ENCODE assay signal across 17 cellular contexts in the genomic region with DNA sequence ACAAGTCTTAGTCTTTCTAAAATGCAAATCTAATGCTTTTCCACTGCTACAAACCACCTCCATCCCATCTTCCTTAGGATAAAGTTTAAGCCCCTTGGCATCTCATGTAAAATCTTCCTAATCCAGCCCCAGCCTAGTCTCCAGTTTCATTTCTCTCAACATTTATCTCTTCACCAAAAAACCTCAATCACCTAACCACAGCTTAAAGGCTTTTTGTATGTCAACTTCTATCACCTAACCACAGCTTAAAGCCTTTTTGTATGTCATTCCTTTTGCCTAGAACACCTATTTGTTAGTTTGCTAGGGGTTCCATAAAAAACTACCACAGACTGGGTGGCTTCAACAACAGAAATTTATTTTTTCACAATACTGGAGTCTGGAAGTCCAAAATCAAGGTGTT. TPM values are rescaled to one million over a fixed set of nuclear protein-coding genes. Genes with fewer than 3 reads are reported as not detected.
A peak's percentile ranks its signal among the peaks of the same experiment; 100 is the strongest.
DNase-seq lines count a peak whose midpoint lies in the region; ATAC-seq and TF ChIP-seq lines count a peak whose summit lies in the region.
"Had no signal": no experiment of that assay in that cellular context is flagged by ENCODE, and none has a peak within 500 bp of the region (broad histone marks: within the 10 kb centered on the region; RNA-seq: fewer than 3 reads in every experiment).

No MANE protein-coding gene starts in this region.

- no peak overlapping the region for H3K27ac ChIP-seq in SK-N-SH (ENCODE audit: low read depth in 2 of 2, low read length in 1 of 2)
- no peak overlapping the region for H3K27ac ChIP-seq in mesenchymal stem cell (ENCODE audit: low read length, poor library complexity, severe bottlenecking)
- H3K27ac ChIP-seq: suprapubic skin had no signal

- H3K36me3 ChIP-seq in SK-N-SH (replicated peaks in 1 of 2; ENCODE audit: control insufficient read depth in 1 of 2, insufficient read depth in 2 of 2, low read length in 1 of 2) (peaks cover 0 to 5% of the 10 kb centered on the region in 2 experiments), mesenchymal stem cell (ENCODE audit: control insufficient read depth in 1 of 2, insufficient read depth in 2 of 2, low read depth in 1 of 2, low read length in 2 of 2) (peaks cover 0 to 26% of the 10 kb centered on the region in 2 experiments)
- H3K36me3 ChIP-seq: HAP-1, suprapubic skin had no signal

- H4K20me1 ChIP-seq in SK-N-SH (ENCODE audit: insufficient read depth): no peaks in the 10 kb centered on the region

- no peak overlapping the region for H3K18ac ChIP-seq in mesenchymal stem cell (ENCODE audit: low read depth in 1 of 2, low read length in 2 of 2)

- no peak overlapping the region for H2AFZ ChIP-seq in SK-N-SH (ENCODE audit: low read depth)
- H2AFZ ChIP-seq in mesenchymal stem cell (ENCODE audit: low read depth, low read length): no peak overlapping the region

- H3K23ac ChIP-seq in mesenchymal stem cell (ENCODE audit: low read length in 2 of 2): no peak overlapping the region

- H3K79me2 ChIP-seq in SK-N-SH (ENCODE audit: insufficient read depth): peaks cover 78% of the 10 kb centered on the region

- H2BK5ac ChIP-seq in mesenchymal stem cell (ENCODE audit: low read depth, low read length, poor library complexity, severe bottlenecking): no peak overlapping the region

- no peak for TF ChIP-seq RAD21 in SK-N-SH (IDR thresholded peaks at IDR 0.05; ENCODE audit: low read length)

- H3K27ac Mint-ChIP-seq in stimulated activated naive CD8-positive, alpha-beta T cell treated with anti-CD3 and anti-CD28 coated beads, Interleukin-15, Interleukin-2, amounts not matched to agents 100 ng/mL and 50 ng/mL, for 24 hours: peak overlapping the region; percentile 54
- peak overlapping the region; percentile 86 for H3K27ac Mint-ChIP-seq in T-helper 17 cell
- H3K27ac Mint-ChIP-seq in central memory CD8-positive, alpha-beta T cell (ENCODE audit: low read depth): peak overlapping the region; percentile 1
- H3K27ac Mint-ChIP-seq: endodermal cell, nephron had no signal

- no peak overlapping the region for H3K4ac ChIP-seq in mesenchymal stem cell (ENCODE audit: low read depth in 1 of 2, low read length in 2 of 2)

- no peaks in the 10 kb centered on the region for H3K9me2 ChIP-seq in SK-N-SH

- peaks cover 31% of the 10 kb centered on the region for H3K79me1 ChIP-seq in mesenchymal stem cell (replicated peaks; ENCODE audit: low read length, poor library complexity, severe bottlenecking)

- peaks cover 15% of the 10 kb centered on the region for H3K36me3 Mint-ChIP-seq in stimulated activated naive CD8-positive, alpha-beta T cell treated with anti-CD3 and anti-CD28 coated beads, Interleukin-15, Interleukin-2, amounts not matched to agents 100 ng/mL and 50 ng/mL, for 24 hours (ENCODE audit: low read depth)
- peaks cover 7% of the 10 kb centered on the region for H3K36me3 Mint-ChIP-seq in T-helper 17 cell (ENCODE audit: low read depth)
- peaks cover 16% of the 10 kb centered on the region for H3K36me3 Mint-ChIP-seq in central memory CD8-positive, alpha-beta T cell (ENCODE audit: insufficient read depth)

- no peak overlapping the region for H4K91ac ChIP-seq in mesenchymal stem cell (ENCODE audit: low read length)

- no peaks in the 10 kb centered on the region for H3K9me3 Mint-ChIP-seq in stimulated activated naive CD8-positive, alpha-beta T cell treated with anti-CD3 and anti-CD28 coated beads, Interleukin-15, Interleukin-2, amounts not matched to agents 100 ng/mL and 50 ng/mL, for 24 hours
- H3K9me3 Mint-ChIP-seq in central memory CD8-positive, alpha-beta T cell: no peaks in the 10 kb centered on the region
- H3K9me3 Mint-ChIP-seq: endodermal cell, nephron had no signal

- no peak overlapping the region for H3K14ac ChIP-seq in mesenchymal stem cell (ENCODE audit: low read length in 2 of 2)

- H3K9ac ChIP-seq in SK-N-SH (no peak overlapping the region), mesenchymal stem cell (ENCODE audit: low read length) (no peak overlapping the region)

- H3K4me3 ChIP-seq in SK-N-SH (ENCODE audit: low read depth in 2 of 2, low read length in 1 of 2) (no peak overlapping the region), mesenchymal stem cell (ENCODE audit: insufficient read depth in 1 of 2, low read depth in 1 of 2, low read length in 2 of 2) (no peak overlapping the region)
- H3K4me3 ChIP-seq: HAP-1, suprapubic skin had no signal

- TF ChIP-seq EP300 in SK-N-SH (IDR thresholded peaks at IDR 0.05; ENCODE audit: borderline replicate concordance in 1 of 2, low read depth in 1 of 2, low read length in 1 of 2): no peak

- TF ChIP-seq CTCF in SK-N-SH (IDR thresholded peaks at IDR 0.05): no peak

- no peak for ATAC-seq in stimulated activated naive CD8-positive, alpha-beta T cell treated with anti-CD3 and anti-CD28 coated beads, Interleukin-15, Interleukin-2, amounts not matched to agents 100 U/mL and 50 U/mL, for 24 hours
- ATAC-seq in T-helper 17 cell: no peak
- no peak for ATAC-seq in central memory CD8-positive, alpha-beta T cell (replicated peaks; ENCODE audit: extremely low read depth, poor library complexity, severe bottlenecking)
- ATAC-seq in GM19395 (IDR thresholded peaks at IDR 0.05; ENCODE audit: unreplicated experiment): no peak
- ATAC-seq in HG03520 (IDR thresholded peaks at IDR 0.05; ENCODE audit: unreplicated experiment): no peak
- ATAC-seq: left lobe of liver had no signal

- peaks cover 4% of the 10 kb centered on the region for H3F3A ChIP-seq in SK-N-SH (replicated peaks; ENCODE audit: insufficient read depth)

- POLR2A ChIA-PET in SK-N-SH (lab: Yijun Ruan, JAX): interaction anchor here (0.6 kb wide), 1 partner anchor 19 kb away, joined by 3 read pairs; no protein-coding TSS in a partner anchor

- CTCF ChIA-PET in SK-N-SH (lab: Yijun Ruan, JAX): interaction anchor here (0.6 to 1.3 kb wide), 3 partner anchors 9 to 210 kb away, joined by 3 read pairs; no protein-coding TSS in a partner anchor

- H2BK120ac ChIP-seq in mesenchymal stem cell (ENCODE audit: low read depth, low read length): no peak overlapping the region

- H3K4me1 ChIP-seq in SK-N-SH (ENCODE audit: control insufficient read depth in 1 of 2, insufficient read depth in 2 of 2, low read depth in 1 of 2, low read length in 1 of 2) (peaks cover 3 to 6% of the 10 kb centered on the region in 2 experiments; a peak in 3 of 4 replicates), mesenchymal stem cell (ENCODE audit: control insufficient read depth, insufficient read depth, low read depth, low read length) (peaks cover 1% of the 10 kb centered on the region)

- H2AK5ac ChIP-seq in mesenchymal stem cell (ENCODE audit: low read length, severe bottlenecking): no peak overlapping the region

- peak overlapping the region; percentile 60 for H3K4me3 Mint-ChIP-seq in stimulated activated naive CD8-positive, alpha-beta T cell treated with anti-CD3 and anti-CD28 coated beads, Interleukin-15, Interleukin-2, amounts not matched to agents 100 ng/mL and 50 ng/mL, for 24 hours
- peak overlapping the region; percentile 87 for H3K4me3 Mint-ChIP-seq in T-helper 17 cell
- H3K4me3 Mint-ChIP-seq in central memory CD8-positive, alpha-beta T cell: peak overlapping the region; percentile 6
- H3K4me3 Mint-ChIP-seq: endodermal cell, nephron had no signal

- no peaks in the 10 kb centered on the region for H3K27me3 ChIP-seq in SK-N-SH (ENCODE audit: insufficient read depth)
- no peaks in the 10 kb centered on the region for H3K27me3 ChIP-seq in mesenchymal stem cell (ENCODE audit: control insufficient read depth in 1 of 2, insufficient read depth in 1 of 2, low read length in 2 of 2)
- H3K27me3 ChIP-seq: suprapubic skin had no signal

- no peak overlapping the region for H2BK12ac ChIP-seq in mesenchymal stem cell (ENCODE audit: low read length in 2 of 2)

- no peak overlapping the region for H2BK15ac ChIP-seq in mesenchymal stem cell (ENCODE audit: low read depth, poor library complexity, severe bottlenecking)

- no peak overlapping the region for H4K8ac ChIP-seq in mesenchymal stem cell (ENCODE audit: low read length)

- peaks cover 53% of the 10 kb centered on the region for H3K4me1 Mint-ChIP-seq in stimulated activated naive CD8-positive, alpha-beta T cell treated with anti-CD3 and anti-CD28 coated beads, Interleukin-15, Interleukin-2, amounts not matched to agents 100 ng/mL and 50 ng/mL, for 24 hours (ENCODE audit: low read depth)
- peaks cover 40% of the 10 kb centered on the region for H3K4me1 Mint-ChIP-seq in T-helper 17 cell
- H3K4me1 Mint-ChIP-seq in central memory CD8-positive, alpha-beta T cell: peaks cover 34% of the 10 kb centered on the region

- DNase-seq in stimulated activated naive CD8-positive, alpha-beta T cell treated with anti-CD3 and anti-CD28 coated beads, Interleukin-15, Interleukin-2, amounts not matched to agents 100 U/mL and 50 U/mL, for 24 hours: no peak
- no peak for DNase-seq in T-helper 17 cell
- DNase-seq in central memory CD8-positive, alpha-beta T cell (ENCODE audit: low spot score in 2 of 2): no peak
- no peak for DNase-seq in SK-N-SH
- DNase-seq in mesenchymal stem cell: no peak
- DNase-seq: activated CD4-positive, alpha-beta T cell treated with anti-CD3 and anti-CD28 coated beads, Interleukin-2, amount 50 U/mL, for 4 hours; activated naive CD4-positive, alpha-beta T cell treated with anti-CD3 and anti-CD28 coated beads, Interleukin-2, amount 50 U/mL, for 16 hours; DMS153; endodermal cell; foreskin fibroblast had no signal

- H3K9me3 ChIP-seq in T-helper 17 cell (ENCODE audit: control insufficient read depth, low read length, poor library complexity, severe bottlenecking): no peaks in the 10 kb centered on the region
- no peaks in the 10 kb centered on the region for H3K9me3 ChIP-seq in SK-N-SH
- no peaks in the 10 kb centered on the region for H3K9me3 ChIP-seq in mesenchymal stem cell (ENCODE audit: control insufficient read depth, low read length)
- H3K9me3 ChIP-seq: HAP-1, suprapubic skin had no signal

- H3K4me2 ChIP-seq in SK-N-SH (no peak overlapping the region), mesenchymal stem cell (ENCODE audit: low read length, poor library complexity, severe bottlenecking) (no peak overlapping the region)

- no peaks in the 10 kb centered on the region for H3K27me3 Mint-ChIP-seq in stimulated activated naive CD8-positive, alpha-beta T cell treated with anti-CD3 and anti-CD28 coated beads, Interleukin-15, Interleukin-2, amounts not matched to agents 100 ng/mL and 50 ng/mL, for 24 hours
- no peaks in the 10 kb centered on the region for H3K27me3 Mint-ChIP-seq in T-helper 17 cell
- H3K27me3 Mint-ChIP-seq in central memory CD8-positive, alpha-beta T cell: no peaks in the 10 kb centered on the region

RNA-seq across cellular contexts. Expression of a gene that starts 4.1 kb away (rescaled TPM):
- 10 to 100 TPM; 31.4 to 40.7 TPM for total RNA-seq in T-helper 17 cell
- 10.4 and 14.6 TPM in 2 replicates for polyA plus RNA-seq in SK-N-SH (2012; rRNA removed)
- 15.7 and 16.1 TPM in 2 replicates for polyA plus RNA-seq in SK-N-SH (2012; cell fraction: cytosol; rRNA removed)
- polyA plus RNA-seq in SK-N-SH (2012; cell fraction: nucleus; rRNA removed): 7.5 and 14.7 TPM in 2 replicates
- polyA plus RNA-seq in mesenchymal stem cell (2013, experiment 1 of 2): 22.0 TPM
- polyA plus RNA-seq in mesenchymal stem cell (2013, experiment 2 of 2): 21.9 TPM

RNA-seq across cellular contexts. Expression of a gene that starts 4.4 kb away (rescaled TPM):
- 1 to 10 TPM; 6.9 to 8.3 TPM for total RNA-seq in T-helper 17 cell
- 27.0 and 33.6 TPM in 2 replicates for polyA plus RNA-seq in SK-N-SH (2012; rRNA removed)
- polyA plus RNA-seq in SK-N-SH (2012; cell fraction: cytosol; rRNA removed): 36.9 and 37.8 TPM in 2 replicates
- polyA plus RNA-seq in SK-N-SH (2012; cell fraction: nucleus; rRNA removed): 22.3 and 42.9 TPM in 2 replicates
- 16.6 TPM for polyA plus RNA-seq in mesenchymal stem cell (2013, experiment 1 of 2)
- 17.7 TPM for polyA plus RNA-seq in mesenchymal stem cell (2013, experiment 2 of 2)

Comparison
In these comparisons a context has a peak if more than half of its experiments do, and no peak if none do; other contexts are left out.
1. H3K27ac Mint-ChIP-seq: peak in every context shown above with its lines; median percentile 86 in T-helper 17 cell; 54 in stimulated activated naive CD8-positive, alpha-beta T cell treated with anti-CD3 and anti-CD28 coated beads, Interleukin-15, Interleukin-2, amounts not matched to agents 100 ng/mL and 50 ng/mL, for 24 hours; 1 in central memory CD8-positive, alpha-beta T cell.
2. H3K4me3 Mint-ChIP-seq: peak in every context shown above with its lines; median percentile 87 in T-helper 17 cell; 60 in stimulated activated naive CD8-positive, alpha-beta T cell treated with anti-CD3 and anti-CD28 coated beads, Interleukin-15, Interleukin-2, amounts not matched to agents 100 ng/mL and 50 ng/mL, for 24 hours; 6 in central memory CD8-positive, alpha-beta T cell.